20 cellular contexts compared by ENCODE assay signal in genomic region chrX:150329888-150330287, GRCh38.
"Had no signal": no experiment of that assay in that cellular context is flagged by ENCODE, and none has a peak within 500 bp of the region (broad histone marks: within the 10 kb centered on the region; RNA-seq: fewer than 3 reads in every experiment).

No MANE protein-coding gene starts in this region.

- H3K36me3 Mint-ChIP-seq: naive thymus-derived CD4-positive, alpha-beta T cell had no signal

- H3K27ac Mint-ChIP-seq: dendritic cell treated with granulocyte-macrophage colony-stimulating factor and Interleukin-4, amounts not matched to agents 40 ng/mL and 50 ng/mL, for 4 days; nephron progenitor cell had no signal

- ATAC-seq: heart right ventricle; left cardiac atrium; naive thymus-derived CD4-positive, alpha-beta T cell; sciatic nerve had no signal

- H3K79me2 ChIP-seq: parathyroid adenoma had no signal

- FAIRE-seq: colon, frontal cortex had no signal

- DNase-seq: erythroblast; heart right ventricle; hypothalamus; islet precursor cell; left cardiac atrium; left ventricle myocardium inferior; naive thymus-derived CD4-positive, alpha-beta T cell; nephron progenitor cell; retina; stimulated activated CD4-positive, alpha-beta T cell treated with anti-CD3 and anti-CD28 coated beads, Interleukin-2, amount 100 ng/mL, for 24 hours; stimulated activated naive CD4-positive, alpha-beta T cell; stomach; substantia nigra had no signal

- H2AFZ ChIP-seq: parathyroid adenoma had no signal

- H3K4me3 ChIP-seq: heart right ventricle, left ventricle myocardium inferior, prostate gland, skin epidermis, stomach had no signal

- H3K4me3 Mint-ChIP-seq: dendritic cell treated with granulocyte-macrophage colony-stimulating factor and Interleukin-4, amounts not matched to agents 40 ng/mL and 50 ng/mL, for 4 days; naive thymus-derived CD4-positive, alpha-beta T cell; nephron progenitor cell had no signal

- H3K9ac ChIP-seq: parathyroid adenoma had no signal

- H3K27ac ChIP-seq: heart right ventricle, left ventricle myocardium inferior, parathyroid adenoma, prostate gland, skin epidermis, stomach had no signal

- H3K9me3 Mint-ChIP-seq: dendritic cell treated with granulocyte-macrophage colony-stimulating factor and Interleukin-4, amounts not matched to agents 40 ng/mL and 50 ng/mL, for 4 days; naive thymus-derived CD4-positive, alpha-beta T cell had no signal

- H3K9me3 ChIP-seq: heart right ventricle, left ventricle myocardium inferior, prostate gland, stomach had no signal

- H3K4me1 ChIP-seq: prostate gland had no signal

- H3K36me3 ChIP-seq: heart right ventricle, left ventricle myocardium inferior, prostate gland, stomach had no signal
